28 cellular contexts compared by ENCODE assay signal in genomic region chr17:73637866-73638265, GRCh38. TPM values are rescaled to one million over a fixed set of nuclear protein-coding genes. Genes with fewer than 3 reads are reported as not detected.
A peak's percentile ranks its signal among the peaks of the same experiment; 100 is the strongest.
DNase-seq lines count a peak whose midpoint lies in the region; ATAC-seq and TF ChIP-seq lines count a peak whose summit lies in the region.
"Had no signal": no experiment of that assay in that cellular context is flagged by ENCODE, and none has a peak within 500 bp of the region (broad histone marks: within the 10 kb centered on the region; RNA-seq: fewer than 3 reads in every experiment).

No MANE protein-coding gene starts in this region.

- H3K9me3 ChIP-seq in WERI-Rb-1 (ENCODE audit: severe bottlenecking) (no peaks in the 10 kb centered on the region), stomach (no peaks in the 10 kb centered on the region), esophagus squamous epithelium (no peaks in the 10 kb centered on the region)
- H3K9me3 ChIP-seq: Caco-2, MG63, SJSA1 had no signal

- ATAC-seq in HG02623 (IDR thresholded peaks at IDR 0.05; ENCODE audit: unreplicated experiment) = no peak
- ATAC-seq: GM12878, PC-3, Right ventricle myocardium inferior had no signal

- H3K36me3 ChIP-seq in WERI-Rb-1 = peaks cover 9% of the 10 kb centered on the region
- no peaks in the 10 kb centered on the region for H3K36me3 ChIP-seq in stomach
- H3K36me3 ChIP-seq in esophagus squamous epithelium = no peaks in the 10 kb centered on the region
- H3K36me3 ChIP-seq: MG63, SJSA1 had no signal

- H3K9me3 Mint-ChIP-seq in neural crest cell = no peaks in the 10 kb centered on the region
- no peaks in the 10 kb centered on the region for H3K9me3 Mint-ChIP-seq in nephron progenitor cell

- no peak for TF ChIP-seq EP300 in stomach (IDR thresholded peaks at IDR 0.05)

- H3K4me1 ChIP-seq in stomach = peaks cover 3 to 11% (median 3%) of the 10 kb centered on the region in 4 donors
- H3K4me1 ChIP-seq in esophagus squamous epithelium = peaks cover 0 to 13% (median 6%) of the 10 kb centered on the region in 3 donors

- no peaks in the 10 kb centered on the region for H3K27me3 ChIP-seq in WERI-Rb-1 (ENCODE audit: insufficient read depth, low read depth, severe bottlenecking)
- peaks cover 0 to 53% (median 23%) of the 10 kb centered on the region in 3 donors for H3K27me3 ChIP-seq in stomach
- H3K27me3 ChIP-seq in esophagus squamous epithelium = peaks cover 0 to 40% (median 0%) of the 10 kb centered on the region in 4 donors

- 76 to 84% (median 77%) methylated on average over 7 to 8 of the region's 8 CpGs for WGBS in stomach, 5 donors
- 75 to 82% methylated on average over 3 to 6 of the region's 8 CpGs for WGBS in esophagus squamous epithelium, 2 donors

- no peak overlapping the region for H3K27ac Mint-ChIP-seq in neural crest cell (ENCODE audit: unreplicated experiment)
- no peak overlapping the region for H3K27ac Mint-ChIP-seq in nephron progenitor cell

- peaks cover 55% of the 10 kb centered on the region for H3K4me1 Mint-ChIP-seq in neural crest cell
- peaks cover 60% of the 10 kb centered on the region for H3K4me1 Mint-ChIP-seq in nephron progenitor cell

- TF ChIP-seq CTCF in WERI-Rb-1 (IDR thresholded peaks at IDR 0.05; ENCODE audit: low read depth, low read length) (no peak), neural crest cell (conservative IDR thresholded peaks at IDR 0.05) (no peak), stomach (IDR thresholded peaks at IDR 0.05) (no peak), nephron progenitor cell (IDR thresholded peaks at IDR 0.05) (no peak), esophagus squamous epithelium (IDR thresholded peaks at IDR 0.05) (no peak)

- H3K36me3 Mint-ChIP-seq in neural crest cell (ENCODE audit: low read depth) (peaks cover 2% of the 10 kb centered on the region), nephron progenitor cell (ENCODE audit: low read depth) (peaks cover 9% of the 10 kb centered on the region)
- H3K36me3 Mint-ChIP-seq: CD4-positive, alpha-beta memory T cell had no signal

- H3K27ac ChIP-seq in WERI-Rb-1 = no peak overlapping the region
- H3K27ac ChIP-seq in stomach = no peak overlapping the region
- H3K27ac ChIP-seq in esophagus squamous epithelium = no peak overlapping the region
- H3K27ac ChIP-seq: SJSA1 had no signal

- DNase-seq in COR-L47 (lab: John Stamatoyannopoulos, UW) (peak; percentile 13), WERI-Rb-1 (peak; percentile 6), neural crest cell (ENCODE audit: low read depth, low spot score) (no peak), stomach (peak; percentile 23), nephron progenitor cell (no peak), esophagus squamous epithelium (lab: John Stamatoyannopoulos, UW) (no peak)
- DNase-seq: C1 segment of cervical spinal cord; CD4-positive, alpha-beta memory T cell; DMS 273 treated with DMSO at 0.1 percent for 48 hours; DMS79; EL; GDM1; HCEC 1CT; KBM-7; MG63; NCI-H1105 treated with DMSO at 0.1 percent for 48 hours; NCI-H2029; NCI-H446; NCI-H524 treated with DMSO at 0.1 percent for 48 hours; NCI-H82; NK-92 treated with Interleukin-12 subunit alpha and Interleukin-12 subunit beta, amount 100 ng/mL, for 24 hours; PC-3 had no signal

- intact Hi-C loops in stomach (cut with DNase I; ENCODE audit: low total_unique reads) (no loop called here), esophagus squamous epithelium (cut with DNase I) (no loop called here)

- H3K4me3 ChIP-seq in WERI-Rb-1 (ENCODE audit: low read depth, low read length) (no peak overlapping the region), stomach (no peak overlapping the region), esophagus squamous epithelium (no peak overlapping the region)
- H3K4me3 ChIP-seq: GM12878, MG63, SJSA1 had no signal

- no peaks in the 10 kb centered on the region for H3K27me3 Mint-ChIP-seq in neural crest cell (ENCODE audit: low read depth)
- H3K27me3 Mint-ChIP-seq in nephron progenitor cell (ENCODE audit: low read depth, poor library complexity) = peaks cover 8% of the 10 kb centered on the region

- H3K4me3 Mint-ChIP-seq in neural crest cell = peak overlapping the region; percentile 77
- no peak overlapping the region for H3K4me3 Mint-ChIP-seq in nephron progenitor cell
- H3K4me3 Mint-ChIP-seq: CD4-positive, alpha-beta memory T cell had no signal

- TF ChIP-seq POLR2A in stomach (IDR thresholded peaks at IDR 0.05) = no peak
- TF ChIP-seq POLR2A in esophagus squamous epithelium (IDR thresholded peaks at IDR 0.05) = no peak

RNA-seq across cellular contexts. Expression of gene SDK2, which starts 6.4 kb away (rescaled TPM):
- total RNA-seq in neural crest cell (31.2 and 31.5 TPM in 2 replicates), stomach (1 to 10 TPM in 3 of 5 donors, under 1 TPM in 1, not detected in 1; under 0.01 to 9.6 (median 1.2) TPM), esophagus squamous epithelium (1 to 10 TPM; 1.7 to 5.5 (median 2.4) TPM)
- polyA plus RNA-seq in stomach = under 1 TPM; 0.15 to 0.44 (median 0.38) TPM
- total RNA-seq: LHCN-M2 had no signal

Comparison
In these comparisons a context has a peak if more than half of its experiments do, and no peak if none do; other contexts are left out.
1. DNase-seq: peak in COR-L47 (single experiment), WERI-Rb-1 (single experiment) and stomach (single experiment); none in neural crest cell (single experiment), nephron progenitor cell (single experiment) and esophagus squamous epithelium (single experiment).